ENCODE assay signal across 1 cellular context in genomic region chr12:56571131-56571530, GRCh38.
TF ChIP-seq lines count a peak whose summit lies in the region.

No MANE protein-coding gene starts in this region.

TF ChIP-seq in IMR-90, 13 proteins besides CTCF, POLR2A, EP300 and RAD21:
- TF ChIP-seq CHD1 (IDR thresholded peaks at IDR 0.05; ENCODE audit: low read depth, low read length) (no peak), NFE2L2 (IDR thresholded peaks at IDR 0.05; ENCODE audit: low read depth, low read length) (no peak), MXI1 (IDR thresholded peaks at IDR 0.05; ENCODE audit: borderline replicate concordance, low read depth, low read length) (no peak), RFX5 (IDR thresholded peaks at IDR 0.05; ENCODE audit: low read depth, low read length) (no peak), MAZ (IDR thresholded peaks at IDR 0.05; ENCODE audit: borderline replicate concordance, low read depth, low read length) (no peak), ELK1 (IDR thresholded peaks at IDR 0.05; ENCODE audit: borderline replicate concordance, low read depth, low read length) (no peak), MAFK (IDR thresholded peaks at IDR 0.05; ENCODE audit: low read depth, low read length) (no peak), FOS (IDR thresholded peaks at IDR 0.05; ENCODE audit: low read depth, low read length) (no peak), SMC3 (IDR thresholded peaks at IDR 0.05; ENCODE audit: low read depth, low read length) (no peak), BHLHE40 (IDR thresholded peaks at IDR 0.05; ENCODE audit: low read depth, low read length) (no peak), RCOR1 (IDR thresholded peaks at IDR 0.05; ENCODE audit: insufficient replicate concordance, low read length) (no peak), CEBPB (IDR thresholded peaks at IDR 0.05; ENCODE audit: low read depth, low read length) (no peak)
- TF ChIP-seq, protein P1, sequence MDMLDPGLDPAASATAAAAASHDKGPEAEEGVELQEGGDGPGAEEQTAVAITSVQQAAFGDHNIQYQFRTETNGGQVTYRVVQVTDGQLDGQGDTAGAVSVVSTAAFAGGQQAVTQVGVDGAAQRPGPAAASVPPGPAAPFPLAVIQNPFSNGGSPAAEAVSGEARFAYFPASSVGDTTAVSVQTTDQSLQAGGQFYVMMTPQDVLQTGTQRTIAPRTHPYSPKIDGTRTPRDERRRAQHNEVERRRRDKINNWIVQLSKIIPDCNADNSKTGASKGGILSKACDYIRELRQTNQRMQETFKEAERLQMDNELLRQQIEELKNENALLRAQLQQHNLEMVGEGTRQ (IDR thresholded peaks at IDR 0.05; ENCODE audit: low read depth, low read length) = no peak
